In genomic region chr16:12899529-12900168, GRCh38 we compare ENCODE assay signal across 25 cellular contexts. TPM values are rescaled to one million over a fixed set of nuclear protein-coding genes. Genes with fewer than 3 reads are reported as not detected.
DNase-seq lines count a peak whose midpoint lies in the region; ATAC-seq and TF ChIP-seq lines count a peak whose summit lies in the region.
"Had no signal": no experiment of that assay in that cellular context is flagged by ENCODE, and none has a peak within 500 bp of the region (broad histone marks: within the 10 kb centered on the region; RNA-seq: fewer than 3 reads in every experiment).

No MANE protein-coding gene starts in this region.

- H3K9me3 ChIP-seq in HUES64 (ENCODE audit: insufficient read depth, low read depth, low read length): no peaks in the 10 kb centered on the region
- no peaks in the 10 kb centered on the region for H3K9me3 ChIP-seq in iPS-20b (ENCODE audit: insufficient read depth, low read depth, low read length)
- no peaks in the 10 kb centered on the region for H3K9me3 ChIP-seq in testis
- H3K9me3 ChIP-seq: BLaER1 treated with 17β-estradiol and CSF1 and Interleukin-3, amounts not matched to agents 10 nM and 100 nM; uterus had no signal

- TF ChIP-seq CTCF in C4-2B (conservative IDR thresholded peaks at IDR 0.05) (no peak), WTC11 (IDR thresholded peaks at IDR 0.05) (no peak), testis (IDR thresholded peaks at IDR 0.05) (no peak)

- H3K36me3 Mint-ChIP-seq in WTC11: no peaks in the 10 kb centered on the region
- H3K36me3 Mint-ChIP-seq: memory B cell had no signal

- no peak overlapping the region for H3K27ac Mint-ChIP-seq in WTC11
- H3K27ac Mint-ChIP-seq: activated naive CD4-positive, alpha-beta T cell treated with anti-CD3 and anti-CD28 coated beads for 36 hours; memory B cell; T-helper 2 cell treated with Interferon-gamma antibody and Interleukin-4, amounts not matched to agents 5 μg/mL and 100 μg/mL, for 36 hours had no signal

- H3K27me3 ChIP-seq in HUES64 (ENCODE audit: insufficient read depth, low read length) (peaks cover 50% of the 10 kb centered on the region), iPS-20b (ENCODE audit: insufficient read depth, low read length) (peaks cover 39% of the 10 kb centered on the region), testis (no peaks in the 10 kb centered on the region)

- H3K27ac ChIP-seq in C4-2B (peak overlapping the region; percentile 53), HUES64 (ENCODE audit: low read depth, low read length) (no peak overlapping the region), iPS-20b (ENCODE audit: low read length) (no peak overlapping the region), testis (no peak overlapping the region)
- H3K27ac ChIP-seq: BLaER1 treated with 17β-estradiol and CSF1 and Interleukin-3, amounts not matched to agents 10 nM and 100 nM; HL-60; skin epidermis; uterus; WERI-Rb-1 had no signal

- H3K4me3 ChIP-seq in HUES64 (ENCODE audit: low read length) (peak overlapping the region; percentile 87), iPS-20b (ENCODE audit: low read length) (peak overlapping the region; percentile 87), testis (no peak overlapping the region)
- H3K4me3 ChIP-seq: BLaER1 treated with 17β-estradiol and CSF1 and Interleukin-3, amounts not matched to agents 10 nM and 100 nM; uterus had no signal

- POLR2A ChIA-PET in WTC11 (lab: Charles Lee): interaction anchor here (0.8 kb wide), 1 partner anchor 8 kb away, joined by 3 read pairs; no protein-coding TSS in a partner anchor

- TF ChIP-seq POLR2A in testis (IDR thresholded peaks at IDR 0.05): no peak

- H3K27me3 Mint-ChIP-seq in WTC11 (ENCODE audit: low read depth): peaks cover 14% of the 10 kb centered on the region

- H3K4me1 ChIP-seq in HUES64 (ENCODE audit: insufficient read depth, low read length) (peaks cover 23% of the 10 kb centered on the region), iPS-20b (ENCODE audit: insufficient read depth, low read length) (peaks cover 22% of the 10 kb centered on the region), testis (peaks cover 15% of the 10 kb centered on the region)

- intact Hi-C loops in testis (cut with DNase I; ENCODE audit: low total_unique reads): no loop called here

- CTCF ChIA-PET in WTC11 (lab: Charles Lee): interaction anchor here (1.0 to 2.8 kb wide), 5 partner anchors 8 to 867 kb away, joined by 4 to 25 read pairs (median 4); no protein-coding TSS in a partner anchor

- H3K9me3 Mint-ChIP-seq in WTC11: peaks cover 6% of the 10 kb centered on the region
- H3K9me3 Mint-ChIP-seq: activated naive CD4-positive, alpha-beta T cell treated with anti-CD3 and anti-CD28 coated beads for 36 hours; memory B cell; T-helper 2 cell treated with Interferon-gamma antibody and Interleukin-4, amounts not matched to agents 5 μg/mL and 100 μg/mL, for 36 hours had no signal

- H3K4me3 Mint-ChIP-seq in WTC11: peak overlapping the region; percentile 89
- H3K4me3 Mint-ChIP-seq: activated naive CD4-positive, alpha-beta T cell treated with anti-CD3 and anti-CD28 coated beads for 36 hours; T-helper 2 cell treated with Interferon-gamma antibody and Interleukin-4, amounts not matched to agents 5 μg/mL and 100 μg/mL, for 36 hours had no signal

- ATAC-seq in WTC11 (no peak), GM19467 (IDR thresholded peaks at IDR 0.05; ENCODE audit: unreplicated experiment) (no peak)
- ATAC-seq: left cardiac atrium, SK-N-SH treated with all-trans-retinoic acid at 6 μM for 48 hours had no signal

- H3K36me3 ChIP-seq in HUES64 (ENCODE audit: insufficient read depth, low read length): no peaks in the 10 kb centered on the region
- no peaks in the 10 kb centered on the region for H3K36me3 ChIP-seq in iPS-20b (ENCODE audit: insufficient read depth, low read depth, low read length)
- no peaks in the 10 kb centered on the region for H3K36me3 ChIP-seq in testis (ENCODE audit: low read depth, missing control alignments)
- H3K36me3 ChIP-seq: BLaER1 treated with 17β-estradiol and CSF1 and Interleukin-3, amounts not matched to agents 10 nM and 100 nM; uterus; WERI-Rb-1 had no signal

- WGBS in HUES64: 90% methylated on average over 6 of the region's 6 CpGs
- WGBS in testis, 2 donors: 75 to 80% methylated on average over 6 of the region's 6 CpGs

- peaks cover 40% of the 10 kb centered on the region for H3K4me1 Mint-ChIP-seq in WTC11
- H3K4me1 Mint-ChIP-seq: memory B cell had no signal

- H3K9ac ChIP-seq in HUES64 (ENCODE audit: low read depth, low read length): no peak overlapping the region
- peak overlapping the region; percentile 82; the same call in 1 of the 2 replicates for H3K9ac ChIP-seq in iPS-20b (ENCODE audit: low read depth, low read length)
- H3K9ac ChIP-seq: BLaER1 treated with 17β-estradiol and CSF1 and Interleukin-3, amounts not matched to agents 10 nM and 100 nM had no signal

- DNase-seq in WTC11 (ENCODE audit: low spot score) (no peak), GOT3 (lab: John Stamatoyannopoulos, UW) (no peak), testis (no peak)
- DNase-seq in activated naive CD4-positive, alpha-beta T cell treated with anti-CD3 and anti-CD28 coated beads, Interleukin-2, amount 50 U/mL, for 16 hours: no peak
- DNase-seq: activated naive CD4-positive, alpha-beta T cell treated with anti-CD3 and anti-CD28 coated beads for 36 hours; dermis blood vessel endothelial cell; DND-41; left cardiac atrium; NCI-H1105; stimulated activated CD4-positive, alpha-beta T cell treated with anti-CD3 and anti-CD28 coated beads, Interleukin-2, amount 100 ng/mL, for 24 hours; substantia nigra; uterus; WERI-Rb-1 had no signal

TF ChIP-seq in WTC11, 78 proteins besides CTCF, POLR2A, EP300 and RAD21:
- no peak for TF ChIP-seq JUN (CRISPR knock-in tag; IDR thresholded peaks at IDR 0.05)
- TF ChIP-seq MLX (CRISPR knock-in tag; IDR thresholded peaks at IDR 0.05): no peak
- no peak for TF ChIP-seq USF1 (CRISPR knock-in tag; IDR thresholded peaks at IDR 0.05)
- no peak for TF ChIP-seq ZNF263 (CRISPR knock-in tag; IDR thresholded peaks at IDR 0.05; ENCODE audit: low read depth)
- no peak for TF ChIP-seq GTF2I (CRISPR knock-in tag; conservative IDR thresholded peaks at IDR 0.05)

RNA-seq across cellular contexts. Expression of gene SHISA9, which starts 1.7 kb away (rescaled TPM):
- polyA plus RNA-seq in HUES64 (2013, experiment 1 of 2): 15.7 TPM
- 13.5 TPM for polyA plus RNA-seq in HUES64 (2013, experiment 2 of 2)
- 37.5 to 39.3 TPM (median 38.8 TPM) in 3 replicates for total RNA-seq in WTC11 (2021)
- total RNA-seq in testis: 1 to 10 TPM in 1 of 2 donors, under 1 TPM in 1; 0.68 to 1.0 TPM
- 0.46 TPM for polyA plus RNA-seq in testis (ENCODE audit: insufficient read depth, low read depth, low replicate concordance)
- total RNA-seq: activated naive CD4-positive, alpha-beta T cell treated with anti-CD3 and anti-CD28 coated beads for 36 hours; endothelial cell of umbilical vein; pulmonary artery endothelial cell had no signal
- polyA plus RNA-seq: endothelial cell of umbilical vein had no signal

Comparison
In these comparisons a context has a peak if more than half of its experiments do, and no peak if none do; other contexts are left out.
1. H3K4me3 ChIP-seq: peak in HUES64 (single experiment) and iPS-20b (single experiment); none in testis (0 of 2).
2. RNA of gene SHISA9, which starts 1.7 kb away (total RNA-seq): 37.5 to 39.3 TPM in WTC11; 0.68 to 1.0 TPM in testis; every median in the first group is over 10 times any median in the second.